7 cellular contexts compared by ENCODE assay signal in genomic region chr16:16159662-16160061, GRCh38.
"Had no signal": no experiment of that assay in that cellular context is flagged by ENCODE, and none has a peak within 500 bp of the region (broad histone marks: within the 10 kb centered on the region; RNA-seq: fewer than 3 reads in every experiment).

No MANE protein-coding gene starts in this region.

- H3K4me3 ChIP-seq: GM23338 had no signal

- H3K9ac ChIP-seq: KMS-11 had no signal

- FAIRE-seq: H1, H54 had no signal

- H3K4me2 ChIP-seq: GM23338, KMS-11 had no signal

- ATAC-seq: GM23338 had no signal

- DNase-seq: H9, KBM-7 had no signal

- H3K27ac ChIP-seq: HL-60, KMS-11 had no signal
